Comparison of ENCODE assay signal across 8 cellular contexts in the genomic region with DNA sequence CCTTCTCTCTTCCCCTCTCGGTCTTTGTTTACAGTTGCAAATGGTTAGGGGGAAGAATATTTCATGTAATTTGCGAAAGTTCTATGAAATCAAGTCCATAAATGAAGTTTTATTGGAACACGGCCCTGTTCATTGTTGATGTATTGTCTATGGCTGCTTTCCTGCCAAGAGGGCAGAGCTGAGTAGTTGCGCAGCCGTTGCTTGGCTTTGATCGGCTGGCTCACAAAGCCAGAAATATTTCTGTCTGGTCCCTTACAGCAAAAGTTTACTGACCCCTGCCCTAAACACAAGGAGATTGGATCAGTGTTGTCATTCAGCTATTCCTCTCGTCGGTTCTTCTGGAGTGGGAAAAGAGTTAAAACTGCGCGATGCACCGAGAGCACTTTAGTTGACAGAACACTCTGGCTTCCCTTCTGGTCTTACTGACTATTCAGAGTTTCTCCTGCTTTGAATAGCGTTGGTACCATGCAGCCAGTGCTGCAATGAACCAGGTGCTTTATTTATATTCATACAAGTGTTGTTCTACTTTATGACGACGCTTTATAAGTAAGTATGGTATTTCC. TPM values are rescaled to one million over a fixed set of nuclear protein-coding genes. Genes with fewer than 3 reads are reported as not detected.
A peak's percentile ranks its signal among the peaks of the same experiment; 100 is the strongest.
DNase-seq lines count a peak whose midpoint lies in the region; ATAC-seq and TF ChIP-seq lines count a peak whose summit lies in the region.

No MANE protein-coding gene starts in this region.

- RAD21 ChIA-PET in HCT116 (lab: Charles Lee; ENCODE audit: low non-redundant PET in 1 of 2, low total read pairs in 2 of 2, uncharacterized antibody in 2 of 2, unreplicated experiment in 2 of 2) = no interaction called here

- peak overlapping the region; percentile 67 for H3K27ac ChIP-seq in HCT116 (ENCODE audit: low read depth, low read length)
- peak overlapping the region; percentile 64 for H3K27ac ChIP-seq in osteoblast (ENCODE audit: low read depth, low read length)

- CTCF ChIA-PET in HCT116 (lab: Charles Lee) = no interaction called here
- CTCF ChIA-PET in activated naive CD4-positive, alpha-beta T cell treated with anti-CD3 and anti-CD28 coated beads, Interleukin-2, amount 10 ng/mL, durations not matched to agents 7 days and 5 days (lab: Charles Lee) = interaction anchor here (1.0 kb wide), 1 partner anchor 13 kb away, joined by 4 read pairs; no protein-coding TSS in a partner anchor

- H3K4me1 Mint-ChIP-seq in activated naive CD4-positive, alpha-beta T cell treated with anti-CD3 and anti-CD28 coated beads, Interleukin-2, amount 10 ng/mL, durations not matched to agents 7 days and 5 days = peaks cover 24% of the 10 kb centered on the region
- peaks cover 32% of the 10 kb centered on the region for H3K4me1 Mint-ChIP-seq in glutamatergic neuron (ENCODE audit: low read depth, unreplicated experiment)

- H3K9me3 ChIP-seq in HCT116 (ENCODE audit: control insufficient read depth in 1 of 2, insufficient read depth in 1 of 2, low read depth in 1 of 2, low read length in 2 of 2) (no peaks in the 10 kb centered on the region), osteoblast (ENCODE audit: low read depth, low read length) (no peaks in the 10 kb centered on the region)

- intact Hi-C loops in HCT116 (cut with micrococcal nuclease) = no loop called here

- H3K4me1 ChIP-seq in HCT116 (ENCODE audit: control insufficient read depth in 1 of 2, insufficient read depth in 2 of 2, low read length in 2 of 2) = peaks cover 10 to 19% of the 10 kb centered on the region in 2 experiments
- H3K4me1 ChIP-seq in osteoblast (ENCODE audit: insufficient read depth, low read length) = peaks cover 11% of the 10 kb centered on the region

- H4K20me1 ChIP-seq in HCT116 (ENCODE audit: insufficient read depth) = no peaks in the 10 kb centered on the region
- H4K20me1 ChIP-seq in osteoblast (ENCODE audit: insufficient read depth, low read length) = no peaks in the 10 kb centered on the region

- no peak overlapping the region for H2AFZ ChIP-seq in HCT116 (ENCODE audit: low read depth, low read length, poor library complexity, severe bottlenecking)
- peak overlapping the region; percentile 71 for H2AFZ ChIP-seq in osteoblast (ENCODE audit: low read length)

- ATAC-seq in HCT116 = peak; percentile 27

- peaks cover 6% of the 10 kb centered on the region for H3K36me3 Mint-ChIP-seq in activated naive CD4-positive, alpha-beta T cell treated with anti-CD3 and anti-CD28 coated beads, Interleukin-2, amount 10 ng/mL, durations not matched to agents 7 days and 5 days
- H3K36me3 Mint-ChIP-seq in glutamatergic neuron (ENCODE audit: unreplicated experiment) = no peaks in the 10 kb centered on the region

- peak; percentile 5 for DNase-seq in activated T-cell treated with anti-CD3 and anti-CD28 coated beads for 1 hour (ENCODE audit: low read depth)
- no peak for DNase-seq in activated T-cell treated with anti-CD3 and anti-CD28 coated beads, Interleukin-2, amount 50 U/mL, for 48 hours
- DNase-seq in HCT116 (ENCODE audit: low read depth, low spot score) = no peak
- DNase-seq in NAMALWA (ENCODE audit: low spot score) = peak; percentile 65
- DNase-seq in activated naive CD4-positive, alpha-beta T cell treated with anti-CD3 and anti-CD28 coated beads, Interleukin-2, amount 10 ng/mL, durations not matched to agents 7 days and 5 days = peak; percentile 41
- no peak for DNase-seq in glutamatergic neuron
- DNase-seq in osteoblast (ENCODE audit: insufficient read length, low spot score, missing footprints) = peak; percentile 19
- no peak for DNase-seq in activated CD4-positive, CD25-positive, alpha-beta regulatory T cell (lab: John Stamatoyannopoulos, UW)

- no peak for TF ChIP-seq POLR2A in HCT116 (IDR thresholded peaks at IDR 0.05; ENCODE audit: borderline replicate concordance, extremely low read depth, insufficient read depth, insufficient read length)

- peaks cover 45% of the 10 kb centered on the region for H3K79me2 ChIP-seq in HCT116 (ENCODE audit: insufficient read depth, low read length)
- peaks cover 39% of the 10 kb centered on the region for H3K79me2 ChIP-seq in osteoblast (ENCODE audit: insufficient read depth, low read length)

- H3K36me3 ChIP-seq in HCT116 (ENCODE audit: control insufficient read depth in 1 of 2, insufficient read depth in 2 of 2, low read length in 2 of 2) (no peaks in the 10 kb centered on the region), osteoblast (ENCODE audit: insufficient read depth, low read length) (no peaks in the 10 kb centered on the region)

- H3K4me3 ChIP-seq in HCT116 (replicated peaks in 1 of 2; ENCODE audit: low read depth in 1 of 2, low read length in 2 of 2) (peak overlapping the region; percentile 79 to 85), osteoblast (ENCODE audit: insufficient read depth, low read length) (peak overlapping the region; percentile 83)

- H3K4me2 ChIP-seq in HCT116 (ENCODE audit: low read length) (peak overlapping the region; percentile 88), osteoblast (ENCODE audit: insufficient read depth, low read length) (peak overlapping the region; percentile 74)

- POLR2A ChIA-PET in HCT116 (lab: Charles Lee) = interaction anchor here (0.6 kb wide), 1 partner anchor 82 kb away, joined by 7 read pairs; no protein-coding TSS in a partner anchor

- peak overlapping the region; percentile 85 for H3K9ac ChIP-seq in HCT116 (ENCODE audit: low read length)

- H3K27ac Mint-ChIP-seq in activated naive CD4-positive, alpha-beta T cell treated with anti-CD3 and anti-CD28 coated beads, Interleukin-2, amount 10 ng/mL, durations not matched to agents 7 days and 5 days = peak overlapping the region; percentile 93
- peak overlapping the region; percentile 91 for H3K27ac Mint-ChIP-seq in glutamatergic neuron (ENCODE audit: unreplicated experiment)

- H3K4me3 Mint-ChIP-seq in activated naive CD4-positive, alpha-beta T cell treated with anti-CD3 and anti-CD28 coated beads, Interleukin-2, amount 10 ng/mL, durations not matched to agents 7 days and 5 days = peak overlapping the region; percentile 89
- H3K4me3 Mint-ChIP-seq in glutamatergic neuron (ENCODE audit: unreplicated experiment) = peak overlapping the region; percentile 93

- no peaks in the 10 kb centered on the region for H3K9me3 Mint-ChIP-seq in activated naive CD4-positive, alpha-beta T cell treated with anti-CD3 and anti-CD28 coated beads, Interleukin-2, amount 10 ng/mL, durations not matched to agents 7 days and 5 days
- H3K9me3 Mint-ChIP-seq in glutamatergic neuron (ENCODE audit: unreplicated experiment) = peaks cover 4% of the 10 kb centered on the region

- no peaks in the 10 kb centered on the region for H3K9me2 ChIP-seq in HCT116 (ENCODE audit: insufficient read depth)

- TF ChIP-seq RAD21 in HCT116 (IDR thresholded peaks at IDR 0.05; ENCODE audit: low read depth) = no peak

- no TSS peak for BruUV-seq in HCT116 (replicated peaks; lab: Mats Ljungman, UMichigan)

- peaks cover 3% of the 10 kb centered on the region for H3K27me3 Mint-ChIP-seq in activated naive CD4-positive, alpha-beta T cell treated with anti-CD3 and anti-CD28 coated beads, Interleukin-2, amount 10 ng/mL, durations not matched to agents 7 days and 5 days
- peaks cover 4% of the 10 kb centered on the region for H3K27me3 Mint-ChIP-seq in glutamatergic neuron (ENCODE audit: unreplicated experiment)

- TF ChIP-seq CTCF in HCT116 (IDR thresholded peaks at IDR 0.05 in 2 of 3, conservative IDR thresholded peaks at IDR 0.05 in 1 of 3; ENCODE audit: borderline replicate concordance in 1 of 3, insufficient read depth in 1 of 3, low read depth in 2 of 3, low read length in 2 of 3) = no peak
- no peak for TF ChIP-seq CTCF in glutamatergic neuron (IDR thresholded peaks at IDR 0.05; ENCODE audit: partially characterized antibody, unreplicated experiment)
- no peak for TF ChIP-seq CTCF in osteoblast (IDR thresholded peaks at IDR 0.05; ENCODE audit: extremely low read depth, low read depth, low read length)

- H3K27me3 ChIP-seq in HCT116 (ENCODE audit: insufficient read depth, low read length) = no peaks in the 10 kb centered on the region
- H3K27me3 ChIP-seq in osteoblast (ENCODE audit: insufficient read depth, low read length) = no peaks in the 10 kb centered on the region

TF ChIP-seq in HCT116, 20 proteins besides CTCF, POLR2A, EP300 and RAD21:
- TF ChIP-seq ZFX (IDR thresholded peaks at IDR 0.05) (peak; percentile 78), SRF (IDR thresholded peaks at IDR 0.05; ENCODE audit: low read depth) (no peak)
- TF ChIP-seq, protein P1, sequence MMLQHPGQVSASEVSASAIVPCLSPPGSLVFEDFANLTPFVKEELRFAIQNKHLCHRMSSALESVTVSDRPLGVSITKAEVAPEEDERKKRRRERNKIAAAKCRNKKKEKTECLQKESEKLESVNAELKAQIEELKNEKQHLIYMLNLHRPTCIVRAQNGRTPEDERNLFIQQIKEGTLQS (IDR thresholded peaks at IDR 0.05) = no peak

RNA-seq across cellular contexts. Expression of a gene that starts 0.8 kb away (rescaled TPM):
- total RNA-seq in HCT116 (2021; ENCODE audit: unreplicated experiment) = 19.5 TPM
- polyA plus RNA-seq in HCT116 (2012) = 8.4 and 10.1 TPM in 2 replicates
- 25.7 TPM for total RNA-seq in glutamatergic neuron (ENCODE audit: unreplicated experiment)
- total RNA-seq in osteoblast = 13.8 and 16.3 TPM in 2 replicates

Comparison
In these comparisons a context has a peak if more than half of its experiments do, and no peak if none do; other contexts are left out.
1. DNase-seq: peak in activated T-cell treated with anti-CD3 and anti-CD28 coated beads for 1 hour (single experiment), NAMALWA (single experiment), activated naive CD4-positive, alpha-beta T cell treated with anti-CD3 and anti-CD28 coated beads, Interleukin-2, amount 10 ng/mL, durations not matched to agents 7 days and 5 days (single experiment) and osteoblast (single experiment); none in activated T-cell treated with anti-CD3 and anti-CD28 coated beads, Interleukin-2, amount 50 U/mL, for 48 hours (0 of 2), HCT116 (single experiment), glutamatergic neuron (single experiment) and activated CD4-positive, CD25-positive, alpha-beta regulatory T cell (0 of 4).